1 cellular context compared by ENCODE assay signal in the genomic region with DNA sequence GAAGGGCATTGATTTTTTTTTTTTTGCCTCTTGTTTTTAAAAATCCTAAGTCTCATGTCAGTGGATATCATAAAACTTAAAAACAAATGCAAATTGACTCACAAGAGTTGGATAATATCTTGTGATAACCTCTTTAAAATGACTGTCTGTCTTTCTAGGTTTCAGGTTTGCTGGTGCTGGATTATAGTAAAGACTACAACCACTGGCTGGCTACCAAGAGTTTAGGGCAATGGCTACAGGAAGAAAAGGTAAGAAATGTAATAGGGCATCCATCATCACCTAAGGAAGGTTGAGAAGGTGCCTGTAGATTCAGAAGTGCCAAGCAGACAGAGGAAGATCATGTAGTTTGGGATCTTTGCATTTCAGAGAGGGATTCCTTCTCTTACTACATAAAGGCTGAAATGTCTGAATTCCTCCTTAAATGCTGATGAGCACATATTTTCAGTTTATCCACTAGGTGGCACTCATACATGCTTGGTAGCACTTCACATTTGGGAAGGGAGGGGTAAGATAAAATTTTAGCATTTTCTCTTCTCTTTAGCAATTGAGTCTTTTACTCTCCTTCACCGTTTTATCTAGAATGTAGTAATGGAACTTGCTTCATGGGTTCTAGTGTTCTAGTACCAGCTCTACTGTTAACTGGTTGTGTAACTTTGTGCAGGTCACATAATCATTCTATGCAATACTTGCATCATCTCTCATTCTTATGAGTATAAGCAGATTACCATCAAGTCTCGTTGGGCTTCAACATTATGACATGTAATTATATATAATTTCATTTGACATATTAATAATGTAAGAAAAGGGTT.
TF ChIP-seq lines count a peak whose summit lies in the region.

No MANE protein-coding gene starts in this region.

TF ChIP-seq in HepG2, 621 proteins besides CTCF, POLR2A, EP300 and RAD21 (continued from another document and continues in another):
- TF ChIP-seq, protein P1, sequence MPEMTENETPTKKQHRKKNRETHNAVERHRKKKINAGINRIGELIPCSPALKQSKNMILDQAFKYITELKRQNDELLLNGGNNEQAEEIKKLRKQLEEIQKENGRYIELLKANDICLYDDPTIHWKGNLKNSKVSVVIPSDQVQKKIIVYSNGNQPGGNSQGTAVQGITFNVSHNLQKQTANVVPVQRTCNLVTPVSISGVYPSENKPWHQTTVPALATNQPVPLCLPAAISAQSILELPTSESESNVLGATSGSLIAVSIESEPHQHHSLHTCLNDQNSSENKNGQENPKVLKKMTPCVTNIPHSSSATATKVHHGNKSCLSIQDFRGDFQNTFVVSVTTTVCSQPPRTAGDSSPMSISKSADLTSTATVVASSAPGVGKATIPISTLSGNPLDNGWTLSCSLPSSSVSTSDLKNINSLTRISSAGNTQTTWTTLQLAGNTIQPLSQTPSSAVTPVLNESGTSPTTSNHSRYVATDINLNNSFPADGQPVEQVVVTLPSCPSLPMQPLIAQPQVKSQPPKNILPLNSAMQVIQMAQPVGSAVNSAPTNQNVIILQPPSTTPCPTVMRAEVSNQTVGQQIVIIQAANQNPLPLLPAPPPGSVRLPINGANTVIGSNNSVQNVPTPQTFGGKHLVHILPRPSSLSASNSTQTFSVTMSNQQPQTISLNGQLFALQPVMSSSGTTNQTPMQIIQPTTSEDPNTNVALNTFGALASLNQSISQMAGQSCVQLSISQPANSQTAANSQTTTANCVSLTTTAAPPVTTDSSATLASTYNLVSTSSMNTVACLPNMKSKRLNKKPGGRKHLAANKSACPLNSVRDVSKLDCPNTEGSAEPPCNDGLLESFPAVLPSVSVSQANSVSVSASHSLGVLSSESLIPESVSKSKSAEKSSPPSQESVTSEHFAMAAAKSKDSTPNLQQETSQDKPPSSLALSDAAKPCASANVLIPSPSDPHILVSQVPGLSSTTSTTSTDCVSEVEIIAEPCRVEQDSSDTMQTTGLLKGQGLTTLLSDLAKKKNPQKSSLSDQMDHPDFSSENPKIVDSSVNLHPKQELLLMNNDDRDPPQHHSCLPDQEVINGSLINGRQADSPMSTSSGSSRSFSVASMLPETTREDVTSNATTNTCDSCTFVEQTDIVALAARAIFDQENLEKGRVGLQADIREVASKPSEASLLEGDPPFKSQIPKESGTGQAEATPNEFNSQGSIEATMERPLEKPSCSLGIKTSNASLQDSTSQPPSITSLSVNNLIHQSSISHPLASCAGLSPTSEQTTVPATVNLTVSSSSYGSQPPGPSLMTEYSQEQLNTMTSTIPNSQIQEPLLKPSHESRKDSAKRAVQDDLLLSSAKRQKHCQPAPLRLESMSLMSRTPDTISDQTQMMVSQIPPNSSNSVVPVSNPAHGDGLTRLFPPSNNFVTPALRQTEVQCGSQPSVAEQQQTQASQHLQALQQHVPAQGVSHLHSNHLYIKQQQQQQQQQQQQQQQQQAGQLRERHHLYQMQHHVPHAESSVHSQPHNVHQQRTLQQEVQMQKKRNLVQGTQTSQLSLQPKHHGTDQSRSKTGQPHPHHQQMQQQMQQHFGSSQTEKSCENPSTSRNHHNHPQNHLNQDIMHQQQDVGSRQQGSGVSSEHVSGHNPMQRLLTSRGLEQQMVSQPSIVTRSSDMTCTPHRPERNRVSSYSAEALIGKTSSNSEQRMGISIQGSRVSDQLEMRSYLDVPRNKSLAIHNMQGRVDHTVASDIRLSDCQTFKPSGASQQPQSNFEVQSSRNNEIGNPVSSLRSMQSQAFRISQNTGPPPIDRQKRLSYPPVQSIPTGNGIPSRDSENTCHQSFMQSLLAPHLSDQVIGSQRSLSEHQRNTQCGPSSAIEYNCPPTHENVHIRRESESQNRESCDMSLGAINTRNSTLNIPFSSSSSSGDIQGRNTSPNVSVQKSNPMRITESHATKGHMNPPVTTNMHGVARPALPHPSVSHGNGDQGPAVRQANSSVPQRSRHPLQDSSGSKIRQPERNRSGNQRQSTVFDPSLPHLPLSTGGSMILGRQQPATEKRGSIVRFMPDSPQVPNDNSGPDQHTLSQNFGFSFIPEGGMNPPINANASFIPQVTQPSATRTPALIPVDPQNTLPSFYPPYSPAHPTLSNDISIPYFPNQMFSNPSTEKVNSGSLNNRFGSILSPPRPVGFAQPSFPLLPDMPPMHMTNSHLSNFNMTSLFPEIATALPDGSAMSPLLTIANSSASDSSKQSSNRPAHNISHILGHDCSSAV (CRISPR knock-in tag; IDR thresholded peaks at IDR 0.05; ENCODE audit: borderline replicate concordance) = no peak
- TF ChIP-seq NFRKB (IDR thresholded peaks at IDR 0.05) (no peak), MAFG (CRISPR knock-in tag; IDR thresholded peaks at IDR 0.05) (no peak), SMAD9 (CRISPR knock-in tag; IDR thresholded peaks at IDR 0.05) (no peak), ZNF367 (CRISPR knock-in tag; IDR thresholded peaks at IDR 0.05; ENCODE audit: borderline replicate concordance) (no peak), THYN1 (CRISPR knock-in tag; IDR thresholded peaks at IDR 0.05; ENCODE audit: borderline replicate concordance, low read depth) (no peak), ZNF264 (CRISPR knock-in tag; IDR thresholded peaks at IDR 0.05) (no peak), ZNF549 (CRISPR knock-in tag; IDR thresholded peaks at IDR 0.05) (no peak), GABPA (IDR thresholded peaks at IDR 0.05; ENCODE audit: low read depth, low read length) (no peak), GABPA (CRISPR knock-in tag; IDR thresholded peaks at IDR 0.05; ENCODE audit: low read depth) (no peak), FLYWCH1 (CRISPR knock-in tag; IDR thresholded peaks at IDR 0.05) (no peak), EED (CRISPR knock-in tag; IDR thresholded peaks at IDR 0.05) (no peak), ZNF616 (CRISPR knock-in tag; IDR thresholded peaks at IDR 0.05; ENCODE audit: low read depth) (no peak), ZNF263 (CRISPR knock-in tag; IDR thresholded peaks at IDR 0.05) (no peak), TMF1 (CRISPR knock-in tag; IDR thresholded peaks at IDR 0.05; ENCODE audit: low read depth) (no peak), ZNF605 (CRISPR knock-in tag; IDR thresholded peaks at IDR 0.05) (no peak), HOXA9 (CRISPR knock-in tag; IDR thresholded peaks at IDR 0.05; ENCODE audit: borderline replicate concordance) (no peak), ZNF564 (CRISPR knock-in tag; IDR thresholded peaks at IDR 0.05) (no peak), FOXO1 (CRISPR knock-in tag; IDR thresholded peaks at IDR 0.05) (no peak), NFE2 (CRISPR knock-in tag; IDR thresholded peaks at IDR 0.05) (no peak), RELA (CRISPR knock-in tag; IDR thresholded peaks at IDR 0.05) (no peak), SMAD3 (CRISPR knock-in tag; IDR thresholded peaks at IDR 0.05) (no peak), NCOA5 (CRISPR knock-in tag; IDR thresholded peaks at IDR 0.05) (no peak), IKZF4 (CRISPR knock-in tag; IDR thresholded peaks at IDR 0.05; ENCODE audit: borderline replicate concordance, low read depth, not compliant biosample characterization) (no peak), ZBTB20 (CRISPR knock-in tag; IDR thresholded peaks at IDR 0.05; ENCODE audit: borderline replicate concordance, low read depth) (no peak), ZNF383 (CRISPR knock-in tag; IDR thresholded peaks at IDR 0.05; ENCODE audit: borderline replicate concordance) (no peak), SALL2 (CRISPR knock-in tag; IDR thresholded peaks at IDR 0.05) (no peak), ZNF816 (CRISPR knock-in tag; IDR thresholded peaks at IDR 0.05; ENCODE audit: borderline replicate concordance) (no peak), SMAD1 (CRISPR knock-in tag; IDR thresholded peaks at IDR 0.05; ENCODE audit: borderline replicate concordance, low read depth) (no peak), ZNF343 (CRISPR knock-in tag; IDR thresholded peaks at IDR 0.05) (no peak), KDM6A (CRISPR knock-in tag; IDR thresholded peaks at IDR 0.05; ENCODE audit: low read depth) (no peak), KMT2B (CRISPR knock-in tag; IDR thresholded peaks at IDR 0.05) (no peak)
- TF ChIP-seq, protein P2, sequence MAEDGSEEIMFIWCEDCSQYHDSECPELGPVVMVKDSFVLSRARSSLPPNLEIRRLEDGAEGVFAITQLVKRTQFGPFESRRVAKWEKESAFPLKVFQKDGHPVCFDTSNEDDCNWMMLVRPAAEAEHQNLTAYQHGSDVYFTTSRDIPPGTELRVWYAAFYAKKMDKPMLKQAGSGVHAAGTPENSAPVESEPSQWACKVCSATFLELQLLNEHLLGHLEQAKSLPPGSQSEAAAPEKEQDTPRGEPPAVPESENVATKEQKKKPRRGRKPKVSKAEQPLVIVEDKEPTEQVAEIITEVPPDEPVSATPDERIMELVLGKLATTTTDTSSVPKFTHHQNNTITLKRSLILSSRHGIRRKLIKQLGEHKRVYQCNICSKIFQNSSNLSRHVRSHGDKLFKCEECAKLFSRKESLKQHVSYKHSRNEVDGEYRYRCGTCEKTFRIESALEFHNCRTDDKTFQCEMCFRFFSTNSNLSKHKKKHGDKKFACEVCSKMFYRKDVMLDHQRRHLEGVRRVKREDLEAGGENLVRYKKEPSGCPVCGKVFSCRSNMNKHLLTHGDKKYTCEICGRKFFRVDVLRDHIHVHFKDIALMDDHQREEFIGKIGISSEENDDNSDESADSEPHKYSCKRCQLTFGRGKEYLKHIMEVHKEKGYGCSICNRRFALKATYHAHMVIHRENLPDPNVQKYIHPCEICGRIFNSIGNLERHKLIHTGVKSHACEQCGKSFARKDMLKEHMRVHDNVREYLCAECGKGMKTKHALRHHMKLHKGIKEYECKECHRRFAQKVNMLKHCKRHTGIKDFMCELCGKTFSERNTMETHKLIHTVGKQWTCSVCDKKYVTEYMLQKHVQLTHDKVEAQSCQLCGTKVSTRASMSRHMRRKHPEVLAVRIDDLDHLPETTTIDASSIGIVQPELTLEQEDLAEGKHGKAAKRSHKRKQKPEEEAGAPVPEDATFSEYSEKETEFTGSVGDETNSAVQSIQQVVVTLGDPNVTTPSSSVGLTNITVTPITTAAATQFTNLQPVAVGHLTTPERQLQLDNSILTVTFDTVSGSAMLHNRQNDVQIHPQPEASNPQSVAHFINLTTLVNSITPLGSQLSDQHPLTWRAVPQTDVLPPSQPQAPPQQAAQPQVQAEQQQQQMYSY (CRISPR knock-in tag; IDR thresholded peaks at IDR 0.05) = no peak
- TF ChIP-seq, protein P3, sequence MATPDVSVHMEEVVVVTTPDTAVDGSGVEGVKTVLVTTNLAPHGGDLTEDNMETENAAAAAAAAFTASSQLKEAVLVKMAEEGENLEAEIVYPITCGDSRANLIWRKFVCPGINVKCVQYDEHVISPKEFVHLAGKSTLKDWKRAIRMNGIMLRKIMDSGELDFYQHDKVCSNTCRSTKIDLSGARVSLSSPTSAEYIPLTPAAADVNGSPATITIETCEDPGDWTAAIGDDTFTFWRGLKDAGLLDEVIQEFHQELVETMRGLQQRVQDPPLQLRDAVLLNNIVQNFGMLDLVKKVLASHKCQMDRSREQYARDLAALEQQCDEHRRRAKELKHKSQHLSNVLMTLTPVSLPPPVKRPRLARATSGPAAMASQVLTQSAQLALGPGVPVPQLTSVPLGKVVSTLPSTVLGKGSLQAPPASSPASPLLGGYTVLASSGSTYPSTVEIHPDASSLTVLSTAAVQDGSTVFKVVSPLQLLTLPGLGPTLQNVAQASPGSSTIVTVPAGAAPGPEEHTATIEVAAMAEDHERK (CRISPR knock-in tag; IDR thresholded peaks at IDR 0.05; ENCODE audit: low read depth) = no peak
- TF ChIP-seq, protein P4, sequence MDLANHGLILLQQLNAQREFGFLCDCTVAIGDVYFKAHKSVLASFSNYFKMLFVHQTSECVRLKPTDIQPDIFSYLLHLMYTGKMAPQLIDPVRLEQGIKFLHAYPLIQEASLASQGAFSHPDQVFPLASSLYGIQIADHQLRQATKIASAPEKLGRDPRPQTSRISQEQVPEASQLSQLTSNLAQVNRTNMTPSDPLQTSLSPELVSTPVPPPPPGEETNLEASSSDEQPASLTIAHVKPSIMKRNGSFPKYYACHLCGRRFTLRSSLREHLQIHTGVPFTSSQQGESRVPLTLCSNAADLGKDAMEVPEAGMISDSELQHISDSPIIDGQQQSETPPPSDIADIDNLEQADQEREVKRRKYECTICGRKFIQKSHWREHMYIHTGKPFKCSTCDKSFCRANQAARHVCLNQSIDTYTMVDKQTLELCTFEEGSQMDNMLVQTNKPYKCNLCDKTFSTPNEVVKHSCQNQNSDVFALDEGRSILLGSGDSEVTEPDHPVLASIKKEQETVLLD (CRISPR knock-in tag; IDR thresholded peaks at IDR 0.05; ENCODE audit: low read depth) = no peak
- TF ChIP-seq, protein P5, sequence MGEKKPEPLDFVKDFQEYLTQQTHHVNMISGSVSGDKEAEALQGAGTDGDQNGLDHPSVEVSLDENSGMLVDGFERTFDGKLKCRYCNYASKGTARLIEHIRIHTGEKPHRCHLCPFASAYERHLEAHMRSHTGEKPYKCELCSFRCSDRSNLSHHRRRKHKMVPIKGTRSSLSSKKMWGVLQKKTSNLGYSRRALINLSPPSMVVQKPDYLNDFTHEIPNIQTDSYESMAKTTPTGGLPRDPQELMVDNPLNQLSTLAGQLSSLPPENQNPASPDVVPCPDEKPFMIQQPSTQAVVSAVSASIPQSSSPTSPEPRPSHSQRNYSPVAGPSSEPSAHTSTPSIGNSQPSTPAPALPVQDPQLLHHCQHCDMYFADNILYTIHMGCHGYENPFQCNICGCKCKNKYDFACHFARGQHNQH (CRISPR knock-in tag; IDR thresholded peaks at IDR 0.05) = no peak
- TF ChIP-seq, protein P6, sequence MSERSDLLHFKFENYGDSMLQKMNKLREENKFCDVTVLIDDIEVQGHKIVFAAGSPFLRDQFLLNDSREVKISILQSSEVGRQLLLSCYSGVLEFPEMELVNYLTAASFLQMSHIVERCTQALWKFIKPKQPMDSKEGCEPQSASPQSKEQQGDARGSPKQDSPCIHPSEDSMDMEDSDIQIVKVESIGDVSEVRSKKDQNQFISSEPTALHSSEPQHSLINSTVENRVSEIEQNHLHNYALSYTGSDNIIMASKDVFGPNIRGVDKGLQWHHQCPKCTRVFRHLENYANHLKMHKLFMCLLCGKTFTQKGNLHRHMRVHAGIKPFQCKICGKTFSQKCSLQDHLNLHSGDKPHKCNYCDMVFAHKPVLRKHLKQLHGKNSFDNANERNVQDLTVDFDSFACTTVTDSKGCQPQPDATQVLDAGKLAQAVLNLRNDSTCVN (CRISPR knock-in tag; IDR thresholded peaks at IDR 0.05; ENCODE audit: borderline replicate concordance) = no peak
- TF ChIP-seq, protein P7, sequence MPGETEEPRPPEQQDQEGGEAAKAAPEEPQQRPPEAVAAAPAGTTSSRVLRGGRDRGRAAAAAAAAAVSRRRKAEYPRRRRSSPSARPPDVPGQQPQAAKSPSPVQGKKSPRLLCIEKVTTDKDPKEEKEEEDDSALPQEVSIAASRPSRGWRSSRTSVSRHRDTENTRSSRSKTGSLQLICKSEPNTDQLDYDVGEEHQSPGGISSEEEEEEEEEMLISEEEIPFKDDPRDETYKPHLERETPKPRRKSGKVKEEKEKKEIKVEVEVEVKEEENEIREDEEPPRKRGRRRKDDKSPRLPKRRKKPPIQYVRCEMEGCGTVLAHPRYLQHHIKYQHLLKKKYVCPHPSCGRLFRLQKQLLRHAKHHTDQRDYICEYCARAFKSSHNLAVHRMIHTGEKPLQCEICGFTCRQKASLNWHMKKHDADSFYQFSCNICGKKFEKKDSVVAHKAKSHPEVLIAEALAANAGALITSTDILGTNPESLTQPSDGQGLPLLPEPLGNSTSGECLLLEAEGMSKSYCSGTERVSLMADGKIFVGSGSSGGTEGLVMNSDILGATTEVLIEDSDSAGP (CRISPR knock-in tag; IDR thresholded peaks at IDR 0.05; ENCODE audit: borderline replicate concordance) = no peak
